In genomic region chr2:169839954-169840746, GRCh38 we compare ENCODE assay signal across 17 cellular contexts. TPM values are rescaled to one million over a fixed set of nuclear protein-coding genes. Genes with fewer than 3 reads are reported as not detected.
DNase-seq lines count a peak whose midpoint lies in the region; ATAC-seq, FAIRE-seq and TF ChIP-seq lines count a peak whose summit lies in the region.
"Had no signal": no experiment of that assay in that cellular context is flagged by ENCODE, and none has a peak within 500 bp of the region (broad histone marks: within the 10 kb centered on the region; RNA-seq: fewer than 3 reads in every experiment).

No MANE protein-coding gene starts in this region.

- peaks cover 42% of the 10 kb centered on the region for H3K4me1 Mint-ChIP-seq in activated naive CD8-positive, alpha-beta T cell (ENCODE audit: low read depth)
- peaks cover 14% of the 10 kb centered on the region for H3K4me1 Mint-ChIP-seq in activated naive CD8-positive, alpha-beta T cell treated with anti-CD3 and anti-CD28 coated beads, Interleukin-2, amount 50 U/mL, for 24 hours

- no peak for TF ChIP-seq POLR2A in lower leg skin (IDR thresholded peaks at IDR 0.05)

- no peak overlapping the region for H3K27ac ChIP-seq in upper lobe of right lung
- H3K27ac ChIP-seq: 22Rv1, esophagus squamous epithelium had no signal

- H3K9me3 ChIP-seq in upper lobe of right lung = no peaks in the 10 kb centered on the region
- H3K9me3 ChIP-seq: esophagus squamous epithelium had no signal

- H3K4me3 ChIP-seq in fibroblast of villous mesenchyme (ENCODE audit: low read depth, low read length) (no peak overlapping the region), upper lobe of right lung (no peak overlapping the region), lower leg skin (ENCODE audit: low read depth, poor library complexity, severe bottlenecking) (no peak overlapping the region)
- H3K4me3 ChIP-seq: esophagus squamous epithelium had no signal

- TF ChIP-seq CTCF in fibroblast of villous mesenchyme (IDR thresholded peaks at IDR 0.05; ENCODE audit: insufficient read depth, low read depth, low read length) (no peak), upper lobe of right lung (IDR thresholded peaks at IDR 0.05) (no peak), lower leg skin (IDR thresholded peaks at IDR 0.05) (no peak)

- peaks cover 7% of the 10 kb centered on the region for H3K36me3 ChIP-seq in upper lobe of right lung

- no peak for DNase-seq in activated naive CD8-positive, alpha-beta T cell treated with anti-CD3 and anti-CD28 coated beads, Interleukin-2, amount 50 U/mL, for 24 hours
- DNase-seq in fibroblast of villous mesenchyme (ENCODE audit: low read depth) (peak; percentile 41), medulla oblongata (ENCODE audit: extremely low spot score) (peak; percentile 11), upper lobe of right lung (no peak), MV-4-11 (lab: John Stamatoyannopoulos, UW) (no peak), urothelium cell line (ENCODE audit: low spot score) (no peak), lower leg skin (ENCODE audit: low spot score in 2 of 2) (no peak)
- DNase-seq: activated naive CD4-positive, alpha-beta T cell treated with Interleukin-2 at 50 U/mL for 16 hours; COR-L47; esophagus squamous epithelium; naive B cell; NCI-H1417; NCI-H524; T1000 had no signal

- no peaks in the 10 kb centered on the region for H3K9me3 Mint-ChIP-seq in activated naive CD8-positive, alpha-beta T cell (ENCODE audit: low read depth)
- H3K9me3 Mint-ChIP-seq in activated naive CD8-positive, alpha-beta T cell treated with anti-CD3 and anti-CD28 coated beads, Interleukin-2, amount 50 U/mL, for 24 hours = no peaks in the 10 kb centered on the region

- intact Hi-C loops in upper lobe of right lung (cut with DNase I) (no loop called here), lower leg skin (cut with DNase I; ENCODE audit: low total_unique reads) (no loop called here)

- H3K27ac Mint-ChIP-seq in activated naive CD8-positive, alpha-beta T cell = peak overlapping the region; percentile 61
- no peak overlapping the region for H3K27ac Mint-ChIP-seq in activated naive CD8-positive, alpha-beta T cell treated with anti-CD3 and anti-CD28 coated beads, Interleukin-2, amount 50 U/mL, for 24 hours

- H3K4me1 ChIP-seq in upper lobe of right lung = peaks cover 22% of the 10 kb centered on the region

- FAIRE-seq in urothelium cell line (lab: Jason Lieb, UNC) = no peak
- FAIRE-seq: RCC 7860 had no signal

- no peaks in the 10 kb centered on the region for H3K27me3 Mint-ChIP-seq in activated naive CD8-positive, alpha-beta T cell
- H3K27me3 Mint-ChIP-seq in activated naive CD8-positive, alpha-beta T cell treated with anti-CD3 and anti-CD28 coated beads, Interleukin-2, amount 50 U/mL, for 24 hours = no peaks in the 10 kb centered on the region
- H3K27me3 Mint-ChIP-seq: naive B cell had no signal

- H3K27me3 ChIP-seq in upper lobe of right lung = no peaks in the 10 kb centered on the region
- H3K27me3 ChIP-seq: esophagus squamous epithelium had no signal

- H3K4me3 Mint-ChIP-seq in activated naive CD8-positive, alpha-beta T cell = no peak overlapping the region
- H3K4me3 Mint-ChIP-seq in activated naive CD8-positive, alpha-beta T cell treated with anti-CD3 and anti-CD28 coated beads, Interleukin-2, amount 50 U/mL, for 24 hours = no peak overlapping the region

- 85 to 94% methylated on average over 10 of the region's 10 CpGs for WGBS in lower leg skin, 2 donors

- ATAC-seq in activated naive CD8-positive, alpha-beta T cell treated with anti-CD3 and anti-CD28 coated beads, Interleukin-2, amount 50 U/mL, for 24 hours = no peak
- peak; percentile 37 for ATAC-seq in upper lobe of right lung

- peaks cover 5% of the 10 kb centered on the region for H3K36me3 Mint-ChIP-seq in activated naive CD8-positive, alpha-beta T cell
- H3K36me3 Mint-ChIP-seq in activated naive CD8-positive, alpha-beta T cell treated with anti-CD3 and anti-CD28 coated beads, Interleukin-2, amount 50 U/mL, for 24 hours (ENCODE audit: low read depth) = peaks cover 4% of the 10 kb centered on the region

RNA-seq across cellular contexts. Expression of gene UBR3, which starts 12.9 kb away (rescaled TPM):
- total RNA-seq in fibroblast of villous mesenchyme = 34.1 and 56.1 TPM in 2 replicates
- total RNA-seq in upper lobe of right lung = 42.8 TPM
- 10 to 100 TPM; 40.8 to 64.7 (median 50.5) TPM for total RNA-seq in lower leg skin

RNA-seq across cellular contexts. Expression of gene METTL5, which starts 15.4 kb away (rescaled TPM):
- 51.8 and 61.8 TPM in 2 replicates for total RNA-seq in fibroblast of villous mesenchyme
- 34.7 TPM for total RNA-seq in upper lobe of right lung
- 100 to 1,000 TPM in 1 of 4 donors, 10 to 100 TPM in 3; 34.2 to 283 (median 42.8) TPM for total RNA-seq in lower leg skin

RNA-seq across cellular contexts. Expression of gene SSB, which starts 41.5 kb away (rescaled TPM):
- total RNA-seq in fibroblast of villous mesenchyme (91.5 and 125 TPM in 2 replicates), upper lobe of right lung (70.7 TPM), lower leg skin (10 to 100 TPM; 29.1 to 40.0 (median 38.2) TPM)

Comparison
In these comparisons a context has a peak if more than half of its experiments do, and no peak if none do; other contexts are left out.
1. DNase-seq: peak in fibroblast of villous mesenchyme (single experiment) and medulla oblongata (single experiment); none in activated naive CD8-positive, alpha-beta T cell treated with anti-CD3 and anti-CD28 coated beads, Interleukin-2, amount 50 U/mL, for 24 hours (single experiment), upper lobe of right lung (single experiment), MV-4-11 (single experiment), urothelium cell line (single experiment) and lower leg skin (0 of 2).